13 cellular contexts compared by ENCODE assay signal in genomic region chr10:71358292-71358691, GRCh38.
"Had no signal": no experiment of that assay in that cellular context is flagged by ENCODE, and none has a peak within 500 bp of the region (broad histone marks: within the 10 kb centered on the region; RNA-seq: fewer than 3 reads in every experiment).

No MANE protein-coding gene starts in this region.

- H3K27me3 Mint-ChIP-seq: activated CD4-positive, alpha-beta T cell treated with anti-CD3 and anti-CD28 coated beads, Interleukin-2, amount 10 ng/mL, durations not matched to agents 24 days and 14 days; activated naive CD8-positive, alpha-beta T cell treated with anti-CD3 and anti-CD28 coated beads, Interleukin-2, amount 10 ng/mL, durations not matched to agents 7 days and 5 days had no signal

- DNase-seq: activated CD4-positive, alpha-beta T cell treated with anti-CD3 and anti-CD28 coated beads, Interleukin-2, amount 10 ng/mL, durations not matched to agents 24 days and 14 days; activated CD4-positive, CD25-positive, alpha-beta regulatory T cell; activated naive CD4-positive, alpha-beta T cell; activated naive CD8-positive, alpha-beta T cell treated with anti-CD3 and anti-CD28 coated beads, Interleukin-2, amount 10 ng/mL, durations not matched to agents 7 days and 5 days; anterior cingulate cortex; cortex of kidney; effector memory CD4-positive, alpha-beta T cell; pancreas; stimulated activated CD4-positive, alpha-beta T cell treated with anti-CD3 and anti-CD28 coated beads, Interleukin-4, amount 100 ng/mL, for 1 hour; stomach; T-helper 2 cell; thyroid gland had no signal

- H3K27ac ChIP-seq: brain microvascular endothelial cell, thyroid gland had no signal

- H3K9me3 Mint-ChIP-seq: activated CD4-positive, alpha-beta T cell treated with anti-CD3 and anti-CD28 coated beads, Interleukin-2, amount 10 ng/mL, durations not matched to agents 24 days and 14 days; activated naive CD8-positive, alpha-beta T cell treated with anti-CD3 and anti-CD28 coated beads, Interleukin-2, amount 10 ng/mL, durations not matched to agents 7 days and 5 days had no signal

- H3K36me3 Mint-ChIP-seq: activated naive CD8-positive, alpha-beta T cell treated with anti-CD3 and anti-CD28 coated beads, Interleukin-2, amount 10 ng/mL, durations not matched to agents 7 days and 5 days had no signal

- H3K4me1 Mint-ChIP-seq: activated CD4-positive, alpha-beta T cell treated with anti-CD3 and anti-CD28 coated beads, Interleukin-2, amount 10 ng/mL, durations not matched to agents 24 days and 14 days had no signal

- H3K27ac Mint-ChIP-seq: activated CD4-positive, alpha-beta T cell treated with anti-CD3 and anti-CD28 coated beads, Interleukin-2, amount 10 ng/mL, durations not matched to agents 24 days and 14 days; activated naive CD8-positive, alpha-beta T cell treated with anti-CD3 and anti-CD28 coated beads, Interleukin-2, amount 10 ng/mL, durations not matched to agents 7 days and 5 days had no signal

- H3K4me3 Mint-ChIP-seq: activated CD4-positive, alpha-beta T cell treated with anti-CD3 and anti-CD28 coated beads, Interleukin-2, amount 10 ng/mL, durations not matched to agents 24 days and 14 days; activated naive CD8-positive, alpha-beta T cell treated with anti-CD3 and anti-CD28 coated beads, Interleukin-2, amount 10 ng/mL, durations not matched to agents 7 days and 5 days had no signal
